ENCODE assay signal across 14 cellular contexts in the genomic region with DNA sequence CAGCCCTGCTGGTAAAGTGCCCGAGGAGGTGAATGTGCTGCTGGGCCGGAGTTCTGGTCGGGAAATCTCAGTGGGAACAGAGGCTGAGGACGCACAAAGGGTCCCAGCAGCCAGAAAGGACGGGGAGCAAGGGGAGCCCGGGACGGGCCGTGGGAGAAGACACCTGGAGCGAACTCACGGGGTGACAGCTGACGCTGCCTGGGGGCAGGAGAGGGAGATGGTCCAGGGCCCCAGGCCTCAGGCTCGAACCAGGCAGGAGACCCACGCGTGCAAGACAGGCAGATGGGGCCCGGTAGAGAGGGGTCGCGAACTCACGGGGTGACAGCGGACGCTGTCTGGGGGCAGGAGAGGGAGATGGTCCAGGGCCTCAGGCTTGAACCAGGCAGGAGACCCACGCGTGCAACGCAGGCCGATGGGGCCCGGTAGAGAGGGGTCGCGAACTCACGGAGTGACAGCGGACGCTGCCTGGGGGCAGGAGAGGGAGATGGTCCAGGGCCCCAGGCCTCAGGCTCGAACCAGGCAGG.
"Had no signal": no experiment of that assay in that cellular context is flagged by ENCODE, and none has a peak within 500 bp of the region (broad histone marks: within the 10 kb centered on the region; RNA-seq: fewer than 3 reads in every experiment).

No MANE protein-coding gene starts in this region.

- H3K4me1 Mint-ChIP-seq: activated naive CD4-positive, alpha-beta T cell treated with anti-CD3 and anti-CD28 coated beads, Interleukin-2, amount 50 U/mL, for 24 hours had no signal

- H3K27ac Mint-ChIP-seq: activated CD8-positive, alpha-beta T cell treated with anti-CD3 and anti-CD28 coated beads for 36 hours; activated naive CD4-positive, alpha-beta T cell treated with anti-CD3 and anti-CD28 coated beads, Interleukin-2, amount 50 U/mL, for 24 hours; memory B cell; nephron progenitor cell had no signal

- H3K36me3 ChIP-seq: pancreas, upper lobe of left lung had no signal

- H3K27ac ChIP-seq: pancreas, VCaP had no signal

- H3K27me3 ChIP-seq: pancreas, upper lobe of left lung had no signal

- H3K4me3 Mint-ChIP-seq: activated CD8-positive, alpha-beta T cell treated with anti-CD3 and anti-CD28 coated beads for 36 hours; activated naive CD4-positive, alpha-beta T cell treated with anti-CD3 and anti-CD28 coated beads, Interleukin-2, amount 50 U/mL, for 24 hours; memory B cell had no signal

- H3K36me3 Mint-ChIP-seq: activated naive CD4-positive, alpha-beta T cell treated with anti-CD3 and anti-CD28 coated beads, Interleukin-2, amount 50 U/mL, for 24 hours; memory B cell had no signal

- H3K4me3 ChIP-seq: dorsolateral prefrontal cortex, pancreas, smooth muscle cell, upper lobe of left lung had no signal

- H3K9me3 Mint-ChIP-seq: activated CD8-positive, alpha-beta T cell treated with anti-CD3 and anti-CD28 coated beads for 36 hours; activated naive CD4-positive, alpha-beta T cell treated with anti-CD3 and anti-CD28 coated beads, Interleukin-2, amount 50 U/mL, for 24 hours; memory B cell; nephron progenitor cell had no signal

- ATAC-seq: activated CD8-positive, alpha-beta T cell treated with anti-CD3 and anti-CD28 coated beads for 36 hours; esophagus mucosa had no signal

- H3K4me1 ChIP-seq: pancreas had no signal

- DNase-seq: activated CD8-positive, alpha-beta T cell treated with anti-CD3 and anti-CD28 coated beads for 36 hours; amygdala; left cardiac atrium; nephron progenitor cell; pancreas; substantia nigra; T-helper 9 cell had no signal

- H3K9me3 ChIP-seq: pancreas, upper lobe of left lung had no signal
